Comparison of ENCODE assay signal across 31 cellular contexts in the genomic region with DNA sequence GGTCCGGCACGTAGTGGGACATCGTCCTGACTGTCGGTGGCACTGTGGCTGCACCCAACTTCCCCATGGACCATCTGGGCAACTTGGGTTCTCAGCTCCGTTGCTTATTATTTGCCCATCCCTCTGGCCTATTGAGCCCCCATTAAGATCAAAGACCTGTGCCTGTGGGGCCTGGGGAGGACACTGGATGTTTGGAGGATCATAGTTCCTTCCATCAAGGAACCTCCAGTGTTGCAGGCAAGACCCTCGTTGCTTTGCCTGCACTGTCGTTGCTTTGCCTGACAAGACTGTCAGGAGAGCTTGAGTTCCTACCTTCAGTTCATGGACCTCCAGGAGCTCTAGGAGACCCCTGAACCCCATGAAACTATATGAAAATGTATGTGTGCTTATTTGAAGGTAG.
"Had no signal": no experiment of that assay in that cellular context is flagged by ENCODE, and none has a peak within 500 bp of the region (broad histone marks: within the 10 kb centered on the region; RNA-seq: fewer than 3 reads in every experiment).

No MANE protein-coding gene starts in this region.

- H3K4me3 Mint-ChIP-seq: activated CD4-positive, alpha-beta memory T cell treated with anti-CD3 and anti-CD28 coated beads, Interleukin-2, amount 10 ng/mL, durations not matched to agents 7 days and 5 days; activated CD4-positive, alpha-beta T cell treated with anti-CD3 and anti-CD28 coated beads, Interleukin-2, amount 10 ng/mL, durations not matched to agents 7 days and 5 days; activated naive CD8-positive, alpha-beta T cell; activated T-cell treated with anti-CD3 and anti-CD28 coated beads, Interleukin-2, amount 50 U/mL, for 24 hours; activated T-cell treated with anti-CD3 and anti-CD28 coated beads, Interleukin-2, amount 50 U/mL, for 72 hours; T-helper 17 cell; T-helper 2 cell treated with Interferon-gamma antibody and Interleukin-4, amounts not matched to agents 5 μg/mL and 100 μg/mL, for 36 hours had no signal

- H3K27ac Mint-ChIP-seq: activated CD4-positive, alpha-beta memory T cell treated with anti-CD3 and anti-CD28 coated beads, Interleukin-2, amount 10 ng/mL, durations not matched to agents 7 days and 5 days; activated CD4-positive, alpha-beta T cell treated with anti-CD3 and anti-CD28 coated beads, Interleukin-2, amount 10 ng/mL, durations not matched to agents 7 days and 5 days; activated naive CD8-positive, alpha-beta T cell; activated T-cell treated with anti-CD3 and anti-CD28 coated beads, Interleukin-2, amount 50 U/mL, for 24 hours; activated T-cell treated with anti-CD3 and anti-CD28 coated beads, Interleukin-2, amount 50 U/mL, for 72 hours; T-helper 17 cell; T-helper 2 cell treated with Interferon-gamma antibody and Interleukin-4, amounts not matched to agents 5 μg/mL and 100 μg/mL, for 36 hours had no signal

- FAIRE-seq: astrocyte, colon had no signal

- H3K36me3 ChIP-seq: brain microvascular endothelial cell, esophagus muscularis mucosa, gastrocnemius medialis, heart right ventricle had no signal

- H3K36me3 Mint-ChIP-seq: activated naive CD8-positive, alpha-beta T cell had no signal

- H3K27ac ChIP-seq: brain microvascular endothelial cell, esophagus muscularis mucosa, foreskin keratinocyte, gastrocnemius medialis, heart right ventricle had no signal

- H3K4me1 Mint-ChIP-seq: activated CD4-positive, alpha-beta memory T cell treated with anti-CD3 and anti-CD28 coated beads, Interleukin-2, amount 10 ng/mL, durations not matched to agents 7 days and 5 days; activated CD4-positive, alpha-beta T cell treated with anti-CD3 and anti-CD28 coated beads, Interleukin-2, amount 10 ng/mL, durations not matched to agents 7 days and 5 days had no signal

- DNase-seq: activated CD4-positive, alpha-beta memory T cell treated with anti-CD3 and anti-CD28 coated beads, Interleukin-2, amount 10 ng/mL, durations not matched to agents 7 days and 5 days; activated CD4-positive, alpha-beta T cell treated with anti-CD3 and anti-CD28 coated beads for 4 hours; activated CD4-positive, alpha-beta T cell treated with anti-CD3 and anti-CD28 coated beads, Interleukin-2, amount 10 ng/mL, durations not matched to agents 7 days and 5 days; activated CD4-positive, alpha-beta T cell treated with anti-CD3 and anti-CD28 coated beads, Interleukin-2, amount 50 U/mL, for 4 hours; activated CD4-positive, CD25-positive, alpha-beta regulatory T cell; activated CD4-positive, CD25-positive, alpha-beta regulatory T cell treated with anti-CD3 and anti-CD28 coated beads, Interleukin-2, amount 50 U/mL, for 72 hours; activated CD8-positive, alpha-beta memory T cell treated with anti-CD3 and anti-CD28 coated beads, Interleukin-2, amount 50 U/mL, for 48 hours; activated gamma-delta T cell; activated naive CD4-positive, alpha-beta T cell treated with anti-CD3 and anti-CD28 coated beads, Interleukin-2, amount 50 U/mL, for 16 hours; activated naive CD4-positive, alpha-beta T cell treated with Interleukin-2 at 50 U/mL for 16 hours; activated T-cell treated with anti-CD3 and anti-CD28 coated beads for 4 hours; activated T-cell treated with anti-CD3 and anti-CD28 coated beads, Interleukin-2, amount 50 U/mL, for 24 hours; activated T-cell treated with anti-CD3 and anti-CD28 coated beads, Interleukin-2, amount 50 U/mL, for 72 hours; amniotic stem cell; anterior cingulate cortex; brain microvascular endothelial cell; caudate nucleus; cortex of kidney; effector memory CD4-positive, alpha-beta T cell; erythroblast; gastrocnemius medialis; heart right ventricle; T-helper 1 cell; T-helper 17 cell; T1000 had no signal

- H3K4me3 ChIP-seq: esophagus muscularis mucosa, gastrocnemius medialis, heart right ventricle had no signal

- H3K27me3 ChIP-seq: brain microvascular endothelial cell, foreskin keratinocyte, gastrocnemius medialis had no signal

- H3K9me3 ChIP-seq: esophagus muscularis mucosa, gastrocnemius medialis, heart right ventricle had no signal

- H3K9me3 Mint-ChIP-seq: activated CD4-positive, alpha-beta memory T cell treated with anti-CD3 and anti-CD28 coated beads, Interleukin-2, amount 10 ng/mL, durations not matched to agents 7 days and 5 days; activated CD4-positive, alpha-beta T cell treated with anti-CD3 and anti-CD28 coated beads, Interleukin-2, amount 10 ng/mL, durations not matched to agents 7 days and 5 days; activated T-cell treated with anti-CD3 and anti-CD28 coated beads, Interleukin-2, amount 50 U/mL, for 24 hours; activated T-cell treated with anti-CD3 and anti-CD28 coated beads, Interleukin-2, amount 50 U/mL, for 72 hours; T-helper 2 cell treated with Interferon-gamma antibody and Interleukin-4, amounts not matched to agents 5 μg/mL and 100 μg/mL, for 36 hours had no signal

- H3K27me3 Mint-ChIP-seq: activated CD4-positive, alpha-beta T cell treated with anti-CD3 and anti-CD28 coated beads, Interleukin-2, amount 10 ng/mL, durations not matched to agents 7 days and 5 days had no signal
